ENCODE assay signal across 1 cellular context in the genomic region with DNA sequence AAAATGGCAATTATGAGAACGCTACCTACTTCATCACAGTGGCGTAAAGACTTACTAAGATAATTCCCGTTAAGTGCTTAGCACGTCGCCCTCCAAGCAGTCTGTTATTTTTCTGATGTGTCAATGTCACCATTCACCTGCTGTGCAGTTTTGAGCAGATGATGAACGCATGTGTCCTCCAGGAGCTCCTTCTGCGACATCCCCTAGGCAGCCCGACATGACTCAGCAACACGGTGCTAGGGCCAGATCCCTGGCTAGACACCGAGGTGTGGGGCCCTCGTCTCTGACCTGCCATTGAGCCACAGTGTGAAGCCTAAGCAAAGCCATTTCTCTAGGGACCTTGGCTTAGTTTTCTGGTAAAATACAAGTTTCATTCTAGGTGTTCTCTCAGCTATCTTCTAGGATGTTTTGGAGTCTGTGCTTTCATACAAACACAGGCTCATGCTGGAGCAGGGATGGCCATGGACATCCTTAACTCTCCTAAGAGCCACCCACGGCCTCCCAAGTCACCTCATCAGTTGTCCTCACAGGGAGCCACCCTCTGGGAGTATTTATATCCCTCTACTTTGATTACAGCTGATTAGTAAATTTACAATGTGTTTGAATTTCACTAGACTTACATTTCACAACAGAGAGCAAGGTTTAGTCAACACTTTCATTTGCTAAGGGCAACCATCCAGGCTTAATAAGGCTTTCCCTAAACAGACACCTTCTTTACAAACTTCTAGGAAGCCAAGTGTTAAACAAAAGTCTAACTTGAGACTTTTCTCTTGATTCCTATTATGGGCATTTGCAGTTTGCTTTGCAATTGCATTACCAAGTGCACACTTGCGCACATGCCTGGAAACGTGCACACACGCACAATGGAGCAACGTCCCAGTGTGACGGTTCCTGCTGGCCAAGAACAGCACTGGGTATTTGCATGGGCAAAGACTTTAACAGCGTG.
A peak's percentile ranks its signal among the peaks of the same experiment; 100 is the strongest.
TF ChIP-seq lines count a peak whose summit lies in the region.

No MANE protein-coding gene starts in this region.

TF ChIP-seq in K562, 482 proteins besides CTCF, POLR2A, EP300 and RAD21 (continues in another document):
- TF ChIP-seq TBL1XR1 (IDR thresholded peaks at IDR 0.05; ENCODE audit: low read length in 2 of 2) (no peak), KLF10 (CRISPR knock-in tag; IDR thresholded peaks at IDR 0.05) (no peak), KHSRP (IDR thresholded peaks at IDR 0.05) (no peak), MYBL2 (IDR thresholded peaks at IDR 0.05; ENCODE audit: low read depth) (no peak), MYBL2 (CRISPR knock-in tag; IDR thresholded peaks at IDR 0.05; ENCODE audit: borderline replicate concordance) (no peak), PHTF2 (CRISPR knock-in tag; IDR thresholded peaks at IDR 0.05) (no peak), SRF (CRISPR knock-in tag; IDR thresholded peaks at IDR 0.05) (no peak), ZNF146 (CRISPR knock-in tag; IDR thresholded peaks at IDR 0.05; ENCODE audit: unreplicated experiment) (no peak), MAFG (tag; conservative IDR thresholded peaks at IDR 0.05) (peak; percentile 78), ZNF77 (CRISPR knock-in tag; IDR thresholded peaks at IDR 0.05) (no peak), TCF7 (IDR thresholded peaks at IDR 0.05; ENCODE audit: borderline replicate concordance) (no peak), CC2D1A (IDR thresholded peaks at IDR 0.05) (no peak), CBFA2T3 (IDR thresholded peaks at IDR 0.05) (no peak), BRCA1 (IDR thresholded peaks at IDR 0.05) (no peak), BRCA1 (CRISPR knock-in tag; IDR thresholded peaks at IDR 0.05) (no peak), CBX1 (IDR thresholded peaks at IDR 0.05; ENCODE audit: low read depth) (no peak), BACH1 (tag; IDR thresholded peaks at IDR 0.05) (peak; percentile 63; the same call in 1 of the 2 replicates), L3MBTL2 (IDR thresholded peaks at IDR 0.05) (peak; percentile 52), SMARCB1 (IDR thresholded peaks at IDR 0.05; ENCODE audit: insufficient read length, low read depth) (no peak), NFE2 (IDR thresholded peaks at IDR 0.05; ENCODE audit: low read depth) (peak; percentile 90), CBFB (CRISPR knock-in tag; IDR thresholded peaks at IDR 0.05) (no peak), RBM17 (IDR thresholded peaks at IDR 0.05; ENCODE audit: borderline replicate concordance, low read depth, low read length) (no peak), ZNF232 (CRISPR knock-in tag; IDR thresholded peaks at IDR 0.05) (no peak), MAFF (IDR thresholded peaks at IDR 0.05; ENCODE audit: low read length) (peak; percentile 44; the same call in 1 of the 2 replicates), ZNF384 (IDR thresholded peaks at IDR 0.05; ENCODE audit: low read depth, low read length) (no peak), PHB2 (IDR thresholded peaks at IDR 0.05; ENCODE audit: low read depth) (no peak), ETV1 (tag; conservative IDR thresholded peaks at IDR 0.05; ENCODE audit: low read depth) (no peak), IFI16 (CRISPR knock-in tag; IDR thresholded peaks at IDR 0.05) (no peak), ETV5 (CRISPR knock-in tag; IDR thresholded peaks at IDR 0.05; ENCODE audit: low read depth) (no peak), XRCC4 (IDR thresholded peaks at IDR 0.05; ENCODE audit: extremely low read depth, insufficient read depth, insufficient read length) (no peak), PURB (CRISPR knock-in tag; IDR thresholded peaks at IDR 0.05; ENCODE audit: low read depth) (no peak), JUND (IDR thresholded peaks at IDR 0.05; ENCODE audit: borderline replicate concordance, low read depth, low read length) (0 out of 2 replicates have a peak, but pooled peaks have one; percentile 13), JUND (tag; IDR thresholded peaks at IDR 0.05; ENCODE audit: borderline replicate concordance, low read depth, low read length) (no peak), MEF2A (IDR thresholded peaks at IDR 0.05; ENCODE audit: control insufficient read depth, low read depth, low read length) (no peak), MTA3 (IDR thresholded peaks at IDR 0.05; ENCODE audit: borderline replicate concordance) (no peak), NFIX (CRISPR knock-in tag; IDR thresholded peaks at IDR 0.05; ENCODE audit: low read depth) (no peak), YBX1 (IDR thresholded peaks at IDR 0.05) (no peak)
- TF ChIP-seq, protein P1, sequence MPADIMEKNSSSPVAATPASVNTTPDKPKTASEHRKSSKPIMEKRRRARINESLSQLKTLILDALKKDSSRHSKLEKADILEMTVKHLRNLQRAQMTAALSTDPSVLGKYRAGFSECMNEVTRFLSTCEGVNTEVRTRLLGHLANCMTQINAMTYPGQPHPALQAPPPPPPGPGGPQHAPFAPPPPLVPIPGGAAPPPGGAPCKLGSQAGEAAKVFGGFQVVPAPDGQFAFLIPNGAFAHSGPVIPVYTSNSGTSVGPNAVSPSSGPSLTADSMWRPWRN (IDR thresholded peaks at IDR 0.05; ENCODE audit: low read depth), result no peak
- TF ChIP-seq, protein P2, sequence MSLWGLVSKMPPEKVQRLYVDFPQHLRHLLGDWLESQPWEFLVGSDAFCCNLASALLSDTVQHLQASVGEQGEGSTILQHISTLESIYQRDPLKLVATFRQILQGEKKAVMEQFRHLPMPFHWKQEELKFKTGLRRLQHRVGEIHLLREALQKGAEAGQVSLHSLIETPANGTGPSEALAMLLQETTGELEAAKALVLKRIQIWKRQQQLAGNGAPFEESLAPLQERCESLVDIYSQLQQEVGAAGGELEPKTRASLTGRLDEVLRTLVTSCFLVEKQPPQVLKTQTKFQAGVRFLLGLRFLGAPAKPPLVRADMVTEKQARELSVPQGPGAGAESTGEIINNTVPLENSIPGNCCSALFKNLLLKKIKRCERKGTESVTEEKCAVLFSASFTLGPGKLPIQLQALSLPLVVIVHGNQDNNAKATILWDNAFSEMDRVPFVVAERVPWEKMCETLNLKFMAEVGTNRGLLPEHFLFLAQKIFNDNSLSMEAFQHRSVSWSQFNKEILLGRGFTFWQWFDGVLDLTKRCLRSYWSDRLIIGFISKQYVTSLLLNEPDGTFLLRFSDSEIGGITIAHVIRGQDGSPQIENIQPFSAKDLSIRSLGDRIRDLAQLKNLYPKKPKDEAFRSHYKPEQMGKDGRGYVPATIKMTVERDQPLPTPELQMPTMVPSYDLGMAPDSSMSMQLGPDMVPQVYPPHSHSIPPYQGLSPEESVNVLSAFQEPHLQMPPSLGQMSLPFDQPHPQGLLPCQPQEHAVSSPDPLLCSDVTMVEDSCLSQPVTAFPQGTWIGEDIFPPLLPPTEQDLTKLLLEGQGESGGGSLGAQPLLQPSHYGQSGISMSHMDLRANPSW (CRISPR knock-in tag; IDR thresholded peaks at IDR 0.05), result no peak
- TF ChIP-seq, protein P3, sequence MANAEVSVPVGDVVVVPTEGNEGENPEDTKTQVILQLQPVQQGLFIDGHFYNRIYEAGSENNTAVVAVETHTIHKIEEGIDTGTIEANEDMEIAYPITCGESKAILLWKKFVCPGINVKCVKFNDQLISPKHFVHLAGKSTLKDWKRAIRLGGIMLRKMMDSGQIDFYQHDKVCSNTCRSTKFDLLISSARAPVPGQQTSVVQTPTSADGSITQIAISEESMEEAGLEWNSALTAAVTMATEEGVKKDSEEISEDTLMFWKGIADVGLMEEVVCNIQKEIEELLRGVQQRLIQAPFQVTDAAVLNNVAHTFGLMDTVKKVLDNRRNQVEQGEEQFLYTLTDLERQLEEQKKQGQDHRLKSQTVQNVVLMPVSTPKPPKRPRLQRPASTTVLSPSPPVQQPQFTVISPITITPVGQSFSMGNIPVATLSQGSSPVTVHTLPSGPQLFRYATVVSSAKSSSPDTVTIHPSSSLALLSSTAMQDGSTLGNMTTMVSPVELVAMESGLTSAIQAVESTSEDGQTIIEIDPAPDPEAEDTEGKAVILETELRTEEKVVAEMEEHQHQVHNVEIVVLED (CRISPR knock-in tag; IDR thresholded peaks at IDR 0.05), result no peak
- TF ChIP-seq, protein P4, sequence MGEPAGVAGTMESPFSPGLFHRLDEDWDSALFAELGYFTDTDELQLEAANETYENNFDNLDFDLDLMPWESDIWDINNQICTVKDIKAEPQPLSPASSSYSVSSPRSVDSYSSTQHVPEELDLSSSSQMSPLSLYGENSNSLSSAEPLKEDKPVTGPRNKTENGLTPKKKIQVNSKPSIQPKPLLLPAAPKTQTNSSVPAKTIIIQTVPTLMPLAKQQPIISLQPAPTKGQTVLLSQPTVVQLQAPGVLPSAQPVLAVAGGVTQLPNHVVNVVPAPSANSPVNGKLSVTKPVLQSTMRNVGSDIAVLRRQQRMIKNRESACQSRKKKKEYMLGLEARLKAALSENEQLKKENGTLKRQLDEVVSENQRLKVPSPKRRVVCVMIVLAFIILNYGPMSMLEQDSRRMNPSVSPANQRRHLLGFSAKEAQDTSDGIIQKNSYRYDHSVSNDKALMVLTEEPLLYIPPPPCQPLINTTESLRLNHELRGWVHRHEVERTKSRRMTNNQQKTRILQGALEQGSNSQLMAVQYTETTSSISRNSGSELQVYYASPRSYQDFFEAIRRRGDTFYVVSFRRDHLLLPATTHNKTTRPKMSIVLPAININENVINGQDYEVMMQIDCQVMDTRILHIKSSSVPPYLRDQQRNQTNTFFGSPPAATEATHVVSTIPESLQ (CRISPR knock-in tag; IDR thresholded peaks at IDR 0.05), result no peak
- TF ChIP-seq, protein P5, sequence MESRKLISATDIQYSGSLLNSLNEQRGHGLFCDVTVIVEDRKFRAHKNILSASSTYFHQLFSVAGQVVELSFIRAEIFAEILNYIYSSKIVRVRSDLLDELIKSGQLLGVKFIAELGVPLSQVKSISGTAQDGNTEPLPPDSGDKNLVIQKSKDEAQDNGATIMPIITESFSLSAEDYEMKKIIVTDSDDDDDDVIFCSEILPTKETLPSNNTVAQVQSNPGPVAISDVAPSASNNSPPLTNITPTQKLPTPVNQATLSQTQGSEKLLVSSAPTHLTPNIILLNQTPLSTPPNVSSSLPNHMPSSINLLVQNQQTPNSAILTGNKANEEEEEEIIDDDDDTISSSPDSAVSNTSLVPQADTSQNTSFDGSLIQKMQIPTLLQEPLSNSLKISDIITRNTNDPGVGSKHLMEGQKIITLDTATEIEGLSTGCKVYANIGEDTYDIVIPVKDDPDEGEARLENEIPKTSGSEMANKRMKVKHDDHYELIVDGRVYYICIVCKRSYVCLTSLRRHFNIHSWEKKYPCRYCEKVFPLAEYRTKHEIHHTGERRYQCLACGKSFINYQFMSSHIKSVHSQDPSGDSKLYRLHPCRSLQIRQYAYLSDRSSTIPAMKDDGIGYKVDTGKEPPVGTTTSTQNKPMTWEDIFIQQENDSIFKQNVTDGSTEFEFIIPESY (CRISPR knock-in tag; IDR thresholded peaks at IDR 0.05), result peak; percentile 83
- TF ChIP-seq, protein P6, sequence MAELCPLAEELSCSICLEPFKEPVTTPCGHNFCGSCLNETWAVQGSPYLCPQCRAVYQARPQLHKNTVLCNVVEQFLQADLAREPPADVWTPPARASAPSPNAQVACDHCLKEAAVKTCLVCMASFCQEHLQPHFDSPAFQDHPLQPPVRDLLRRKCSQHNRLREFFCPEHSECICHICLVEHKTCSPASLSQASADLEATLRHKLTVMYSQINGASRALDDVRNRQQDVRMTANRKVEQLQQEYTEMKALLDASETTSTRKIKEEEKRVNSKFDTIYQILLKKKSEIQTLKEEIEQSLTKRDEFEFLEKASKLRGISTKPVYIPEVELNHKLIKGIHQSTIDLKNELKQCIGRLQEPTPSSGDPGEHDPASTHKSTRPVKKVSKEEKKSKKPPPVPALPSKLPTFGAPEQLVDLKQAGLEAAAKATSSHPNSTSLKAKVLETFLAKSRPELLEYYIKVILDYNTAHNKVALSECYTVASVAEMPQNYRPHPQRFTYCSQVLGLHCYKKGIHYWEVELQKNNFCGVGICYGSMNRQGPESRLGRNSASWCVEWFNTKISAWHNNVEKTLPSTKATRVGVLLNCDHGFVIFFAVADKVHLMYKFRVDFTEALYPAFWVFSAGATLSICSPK (IDR thresholded peaks at IDR 0.05; ENCODE audit: borderline replicate concordance), result no peak
